ENCODE assay signal across 16 cellular contexts in genomic region chr14:97267509-97267908, GRCh38.
"Had no signal": no experiment of that assay in that cellular context is flagged by ENCODE, and none has a peak within 500 bp of the region (broad histone marks: within the 10 kb centered on the region; RNA-seq: fewer than 3 reads in every experiment).

No MANE protein-coding gene starts in this region.

- H3K27me3 ChIP-seq: right lobe of liver, spleen had no signal

- H3K4me1 ChIP-seq: spleen had no signal

- DNase-seq: activated CD4-positive, alpha-beta T cell treated with anti-CD3 and anti-CD28 coated beads for 36 hours; activated CD8-positive, alpha-beta memory T cell treated with anti-CD3 and anti-CD28 coated beads, Interleukin-2, amount 50 U/mL, for 48 hours; activated CD8-positive, alpha-beta T cell treated with anti-CD3 and anti-CD28 coated beads, Interleukin-2, amount 10 ng/mL, durations not matched to agents 7 days and 5 days; activated naive CD4-positive, alpha-beta T cell treated with anti-CD3 and anti-CD28 coated beads for 36 hours; immature natural killer cell; left colon; naive thymus-derived CD4-positive, alpha-beta T cell; posterior cingulate gyrus; right lobe of liver; spleen; stimulated activated CD4-positive, alpha-beta T cell treated with anti-CD3 and anti-CD28 coated beads, Interleukin-2, amount 100 ng/mL, for 24 hours; stimulated activated naive B cell treated with anti-CD40 and anti-IgM and Interleukin-4, amounts not matched to agents 10 μg/mL and 1 μg/mL and 100 μg/mL, for 72 hours; substantia nigra; T-helper 9 cell; trophoblast cell had no signal

- H3K9me3 ChIP-seq: right lobe of liver had no signal

- H3K27ac ChIP-seq: right lobe of liver, spleen, VCaP had no signal

- H3K4me3 ChIP-seq: right lobe of liver, spleen had no signal

- ATAC-seq: activated CD4-positive, alpha-beta T cell treated with anti-CD3 and anti-CD28 coated beads for 36 hours; activated CD8-positive, alpha-beta T cell treated with anti-CD3 and anti-CD28 coated beads, Interleukin-2, amount 10 ng/mL, durations not matched to agents 7 days and 5 days; left colon; naive thymus-derived CD4-positive, alpha-beta T cell; right lobe of liver; stimulated activated naive B cell treated with anti-CD40 and anti-IgM and Interleukin-4, amounts not matched to agents 10 μg/mL and 1 μg/mL and 100 μg/mL, for 72 hours had no signal

- H3K36me3 ChIP-seq: right lobe of liver, spleen had no signal
